ENCODE assay signal across 23 cellular contexts in the genomic region with DNA sequence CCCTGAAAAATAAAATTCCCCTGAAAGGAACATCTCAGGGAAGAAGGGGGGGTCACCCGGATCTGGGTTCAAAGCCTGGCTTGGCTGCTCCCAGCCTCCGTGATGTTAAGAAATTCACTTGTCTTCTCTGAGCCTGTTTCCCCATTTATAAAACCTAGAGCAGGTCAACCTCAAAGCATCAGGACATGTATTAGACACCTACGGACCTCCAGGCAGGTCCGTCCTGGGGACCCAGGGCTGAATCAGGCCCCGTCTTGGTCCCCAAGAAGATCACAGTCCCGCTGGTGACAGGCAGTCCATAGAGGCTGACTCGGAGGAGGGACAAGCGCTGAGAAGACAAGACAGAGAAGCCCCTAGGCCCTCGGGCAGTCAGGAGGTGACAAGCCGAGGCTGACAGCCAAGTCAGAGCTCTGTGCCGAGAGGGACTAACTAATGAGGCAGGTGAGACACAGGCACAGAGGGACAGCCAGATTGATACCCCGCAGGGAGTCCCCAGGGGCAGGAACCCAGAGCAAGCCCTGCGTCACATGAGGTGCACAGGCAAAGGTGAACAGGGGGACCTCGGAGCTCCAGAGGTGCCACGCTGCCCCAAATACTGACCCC. TPM values are rescaled to one million over a fixed set of nuclear protein-coding genes. Genes with fewer than 3 reads are reported as not detected.
DNase-seq lines count a peak whose midpoint lies in the region; ATAC-seq, FAIRE-seq and TF ChIP-seq lines count a peak whose summit lies in the region.
"Had no signal": no experiment of that assay in that cellular context is flagged by ENCODE, and none has a peak within 500 bp of the region (broad histone marks: within the 10 kb centered on the region; RNA-seq: fewer than 3 reads in every experiment).

No MANE protein-coding gene starts in this region.

- peaks cover 41% of the 10 kb centered on the region for H3K4me1 Mint-ChIP-seq in nephron
- H3K4me1 Mint-ChIP-seq in activated T-helper 17 cell treated with anti-CD3 and anti-CD28 coated beads, Interleukin-2, amount 50 U/mL, for 72 hours, result no peaks in the 10 kb centered on the region

- peaks cover 4% of the 10 kb centered on the region for H3K27me3 ChIP-seq in bronchial epithelial cell (ENCODE audit: control insufficient read depth, insufficient read depth, low read length)
- H3K27me3 ChIP-seq: SJSA1 had no signal

- no peaks in the 10 kb centered on the region for H3K9me3 Mint-ChIP-seq in nephron
- H3K9me3 Mint-ChIP-seq in activated T-helper 17 cell treated with anti-CD3 and anti-CD28 coated beads, Interleukin-2, amount 50 U/mL, for 72 hours, result no peaks in the 10 kb centered on the region

- H3K36me3 ChIP-seq in bronchial epithelial cell (ENCODE audit: control insufficient read depth, insufficient read depth, low read length), result no peaks in the 10 kb centered on the region
- H3K36me3 ChIP-seq: BLaER1, SJSA1 had no signal

- peak overlapping the region; percentile 75 to 95 (median 78) for H3K27ac Mint-ChIP-seq in nephron
- no peak overlapping the region for H3K27ac Mint-ChIP-seq in activated T-helper 17 cell treated with anti-CD3 and anti-CD28 coated beads, Interleukin-2, amount 50 U/mL, for 72 hours

- no peaks in the 10 kb centered on the region for H3K36me3 Mint-ChIP-seq in nephron (ENCODE audit: low read depth)
- H3K36me3 Mint-ChIP-seq in activated T-helper 17 cell treated with anti-CD3 and anti-CD28 coated beads, Interleukin-2, amount 50 U/mL, for 72 hours (ENCODE audit: low read depth), result no peaks in the 10 kb centered on the region
- H3K36me3 Mint-ChIP-seq: CD8-positive, alpha-beta memory T cell had no signal

- FAIRE-seq in bronchial epithelial cell (lab: Jason Lieb, UNC), result peak; percentile 28
- FAIRE-seq: GM12891, GM18507 had no signal

- H3K4me3 ChIP-seq in bronchial epithelial cell (ENCODE audit: low read depth, low read length), result no peak overlapping the region
- H3K4me3 ChIP-seq: BLaER1, GM23248, SJSA1 had no signal

- no peak for ATAC-seq in HG02588 (IDR thresholded peaks at IDR 0.05; ENCODE audit: unreplicated experiment)
- no peak for ATAC-seq in activated T-helper 17 cell treated with anti-CD3 and anti-CD28 coated beads, Interleukin-2, amount 50 U/mL, for 72 hours (replicated peaks)

- H3K27me3 Mint-ChIP-seq in nephron (ENCODE audit: low read depth), result peaks cover 11% of the 10 kb centered on the region
- H3K27me3 Mint-ChIP-seq in activated T-helper 17 cell treated with anti-CD3 and anti-CD28 coated beads, Interleukin-2, amount 50 U/mL, for 72 hours, result peaks cover 10% of the 10 kb centered on the region

- DNase-seq in NCI-H82 (lab: John Stamatoyannopoulos, UW), result peak; percentile 45
- DNase-seq in NCI-H82 treated with DMSO at 0.1 percent for 48 hours (lab: John Stamatoyannopoulos, UW; ENCODE audit: unreplicated experiment), result no peak
- peak; percentile 40 for DNase-seq in NCI-H2171 (lab: John Stamatoyannopoulos, UW)
- no peak for DNase-seq in bronchial epithelial cell (ENCODE audit: low read depth)
- no peak for DNase-seq in HUDEP-2 (lab: John Stamatoyannopoulos, UW; ENCODE audit: unreplicated experiment in 76 of 76)
- DNase-seq: DND-41; GF-D8; GM23248; NCI-H1436; NCI-H2029; NK-92 treated with Interleukin-12 subunit alpha and Interleukin-12 subunit beta, amount 100 ng/mL, for 24 hours; OCI-M1 had no signal

- H3K4me3 Mint-ChIP-seq in nephron, result peak overlapping the region in 1 of 3 experiments; percentile 50
- no peak overlapping the region for H3K4me3 Mint-ChIP-seq in activated T-helper 17 cell treated with anti-CD3 and anti-CD28 coated beads, Interleukin-2, amount 50 U/mL, for 72 hours
- H3K4me3 Mint-ChIP-seq: CD8-positive, alpha-beta memory T cell had no signal

- TF ChIP-seq CTCF in bronchial epithelial cell (IDR thresholded peaks at IDR 0.05; ENCODE audit: insufficient read depth, low read length, severe bottlenecking) (no peak), nephron (IDR thresholded peaks at IDR 0.05; ENCODE audit: unreplicated experiment in 3 of 3) (no peak)

RNA-seq across cellular contexts. Expression of a gene that starts 2.9 kb away (rescaled TPM):
- total RNA-seq in bronchial epithelial cell, result not detected in 2 replicates
- not detected for total RNA-seq in activated T-helper 17 cell treated with anti-CD3 and anti-CD28 coated beads, Interleukin-2, amount 50 U/mL, for 72 hours
- total RNA-seq: A172; CD8-positive, alpha-beta memory T cell; GM23248; HT1080; RPMI7951; SJSA1 had no signal

Comparison
In these comparisons a context has a peak if more than half of its experiments do, and no peak if none do; other contexts are left out.
1. DNase-seq: peak in NCI-H82 (single experiment) and NCI-H2171 (single experiment); none in NCI-H82 treated with DMSO at 0.1 percent for 48 hours (single experiment), bronchial epithelial cell (single experiment) and HUDEP-2 (0 of 76).